In genomic region chr9:15139467-15139866, GRCh38 we compare ENCODE assay signal across 28 cellular contexts.
A peak's percentile ranks its signal among the peaks of the same experiment; 100 is the strongest.
DNase-seq lines count a peak whose midpoint lies in the region; ATAC-seq, FAIRE-seq and TF ChIP-seq lines count a peak whose summit lies in the region.
"Had no signal": no experiment of that assay in that cellular context is flagged by ENCODE, and none has a peak within 500 bp of the region (broad histone marks: within the 10 kb centered on the region; RNA-seq: fewer than 3 reads in every experiment).

No MANE protein-coding gene starts in this region.

- intact Hi-C loops in heart left ventricle (cut with DNase I) (loop anchor here in 4 of 10 donors (5.0 to 10.0 kb wide), 3 partner anchors 37 to 527 kb away; no protein-coding TSS in a partner anchor), upper lobe of right lung (cut with DNase I) (no loop called here)

- no peaks in the 10 kb centered on the region for H3K36me3 Mint-ChIP-seq in brain
- H3K36me3 Mint-ChIP-seq in activated CD8-positive, alpha-beta T cell treated with anti-CD3 and anti-CD28 coated beads, Interleukin-2, amount 10 ng/mL, durations not matched to agents 7 days and 5 days (ENCODE audit: low read depth) = no peaks in the 10 kb centered on the region
- H3K36me3 Mint-ChIP-seq: CD8-positive, alpha-beta T cell; naive thymus-derived CD4-positive, alpha-beta T cell; stimulated activated memory B cell treated with anti-CD40 and anti-IgM and Interleukin-4, amounts not matched to agents 10 μg/mL and 1 μg/mL and 100 μg/mL, for 72 hours had no signal

- peak in 3 of 5 donors; percentile 28 to 30 (median 29) for DNase-seq in heart left ventricle
- no peak for DNase-seq in right atrium auricular region (ENCODE audit: low spot score)
- no peak for DNase-seq in upper lobe of right lung
- DNase-seq in frontal cortex (ENCODE audit: low spot score in 2 of 2) = no peak
- no peak for DNase-seq in activated CD8-positive, alpha-beta T cell treated with anti-CD3 and anti-CD28 coated beads, Interleukin-2, amount 10 ng/mL, durations not matched to agents 7 days and 5 days
- DNase-seq: activated CD4-positive, alpha-beta T cell treated with anti-CD3 and anti-CD28 coated beads, Interleukin-2, amount 10 ng/mL, durations not matched to agents 7 days and 5 days; activated gamma-delta T cell treated with Interleukin-2 at 50 U/mL for 16 hours; activated T-cell treated with anti-CD3 and anti-CD28 coated beads, Interleukin-2, amount 50 U/mL, for 48 hours; CD8-positive, alpha-beta T cell; cortex of kidney; effector memory CD4-positive, alpha-beta T cell; erythroblast; GM23248; HFFc6; MM.1S; naive thymus-derived CD4-positive, alpha-beta T cell; NCI-H1436; NCI-H226; NCI-H69; Right ventricle myocardium superior; stimulated activated CD4-positive, alpha-beta T cell treated with anti-CD3 and anti-CD28 coated beads, Interleukin-15, amount 100 ng/mL, for 24 hours had no signal

- POLR2A ChIA-PET in activated CD8-positive, alpha-beta T cell treated with anti-CD3 and anti-CD28 coated beads, Interleukin-2, amount 10 ng/mL, durations not matched to agents 7 days and 5 days (lab: Charles Lee) = no interaction called here

- peak overlapping the region in 3 of 5 experiments; percentile 10 to 79 (median 33) for H3K27ac Mint-ChIP-seq in brain
- H3K27ac Mint-ChIP-seq in activated CD8-positive, alpha-beta T cell treated with anti-CD3 and anti-CD28 coated beads, Interleukin-2, amount 10 ng/mL, durations not matched to agents 7 days and 5 days = no peak overlapping the region
- H3K27ac Mint-ChIP-seq: activated CD4-positive, alpha-beta T cell treated with anti-CD3 and anti-CD28 coated beads, Interleukin-2, amount 10 ng/mL, durations not matched to agents 7 days and 5 days; CD8-positive, alpha-beta T cell; HFFc6; naive thymus-derived CD4-positive, alpha-beta T cell; stimulated activated memory B cell treated with anti-CD40 and anti-IgM and Interleukin-4, amounts not matched to agents 10 μg/mL and 1 μg/mL and 100 μg/mL, for 72 hours had no signal

- no peak for TF ChIP-seq POLR2A in heart left ventricle (IDR thresholded peaks at IDR 0.05)

- peaks cover 0 to 8% (median 0%) of the 10 kb centered on the region in 12 donors for H3K4me1 ChIP-seq in heart left ventricle
- H3K4me1 ChIP-seq in right atrium auricular region = peaks cover 0 to 6% of the 10 kb centered on the region in 2 donors
- no peaks in the 10 kb centered on the region for H3K4me1 ChIP-seq in mesodermal cell (ENCODE audit: control insufficient read depth, insufficient read depth, low read length, poor library complexity, severe bottlenecking)
- no peaks in the 10 kb centered on the region for H3K4me1 ChIP-seq in upper lobe of right lung

- no peaks in the 10 kb centered on the region for H3K27me3 ChIP-seq in heart left ventricle
- no peaks in the 10 kb centered on the region for H3K27me3 ChIP-seq in right atrium auricular region
- no peaks in the 10 kb centered on the region for H3K27me3 ChIP-seq in upper lobe of right lung
- H3K27me3 ChIP-seq: ascending aorta had no signal

- peaks cover 19% of the 10 kb centered on the region for H3K4me1 Mint-ChIP-seq in brain
- peaks cover 12% of the 10 kb centered on the region for H3K4me1 Mint-ChIP-seq in activated CD8-positive, alpha-beta T cell treated with anti-CD3 and anti-CD28 coated beads, Interleukin-2, amount 10 ng/mL, durations not matched to agents 7 days and 5 days (ENCODE audit: low read depth)

- H3K9me3 Mint-ChIP-seq in brain = peaks cover 0 to 9% (median 0%) of the 10 kb centered on the region in 5 experiments
- H3K9me3 Mint-ChIP-seq in activated CD8-positive, alpha-beta T cell treated with anti-CD3 and anti-CD28 coated beads, Interleukin-2, amount 10 ng/mL, durations not matched to agents 7 days and 5 days (ENCODE audit: insufficient read depth) = no peaks in the 10 kb centered on the region
- H3K9me3 Mint-ChIP-seq: activated CD4-positive, alpha-beta T cell treated with anti-CD3 and anti-CD28 coated beads, Interleukin-2, amount 10 ng/mL, durations not matched to agents 7 days and 5 days; CD8-positive, alpha-beta T cell; HFFc6; naive thymus-derived CD4-positive, alpha-beta T cell; stimulated activated memory B cell treated with anti-CD40 and anti-IgM and Interleukin-4, amounts not matched to agents 10 μg/mL and 1 μg/mL and 100 μg/mL, for 72 hours had no signal

- peak overlapping the region in 1 of 5 experiments; percentile 39 for H3K4me3 Mint-ChIP-seq in brain
- no peak overlapping the region for H3K4me3 Mint-ChIP-seq in activated CD8-positive, alpha-beta T cell treated with anti-CD3 and anti-CD28 coated beads, Interleukin-2, amount 10 ng/mL, durations not matched to agents 7 days and 5 days
- H3K4me3 Mint-ChIP-seq: activated CD4-positive, alpha-beta T cell treated with anti-CD3 and anti-CD28 coated beads, Interleukin-2, amount 10 ng/mL, durations not matched to agents 7 days and 5 days; CD8-positive, alpha-beta T cell; HFFc6; naive thymus-derived CD4-positive, alpha-beta T cell; stimulated activated memory B cell treated with anti-CD40 and anti-IgM and Interleukin-4, amounts not matched to agents 10 μg/mL and 1 μg/mL and 100 μg/mL, for 72 hours had no signal

- peaks cover 5% of the 10 kb centered on the region for H3K27me3 Mint-ChIP-seq in brain
- peaks cover 5% of the 10 kb centered on the region for H3K27me3 Mint-ChIP-seq in activated CD8-positive, alpha-beta T cell treated with anti-CD3 and anti-CD28 coated beads, Interleukin-2, amount 10 ng/mL, durations not matched to agents 7 days and 5 days (ENCODE audit: low read depth)
- H3K27me3 Mint-ChIP-seq: stimulated activated memory B cell treated with anti-CD40 and anti-IgM and Interleukin-4, amounts not matched to agents 10 μg/mL and 1 μg/mL and 100 μg/mL, for 72 hours had no signal

- CTCF ChIA-PET in activated CD8-positive, alpha-beta T cell treated with anti-CD3 and anti-CD28 coated beads, Interleukin-2, amount 10 ng/mL, durations not matched to agents 7 days and 5 days (lab: Charles Lee) = interaction anchor here (0.6 kb wide), 1 partner anchor 124 kb away, joined by 3 read pairs; no protein-coding TSS in a partner anchor

- peak overlapping the region in 3 of 12 donors; percentile 5 to 20 (median 20) for H3K4me3 ChIP-seq in heart left ventricle
- no peak overlapping the region for H3K4me3 ChIP-seq in right atrium auricular region
- no peak overlapping the region for H3K4me3 ChIP-seq in mesodermal cell (ENCODE audit: extremely low read depth, insufficient read depth, low read length, poor library complexity, severe bottlenecking)
- no peak overlapping the region for H3K4me3 ChIP-seq in upper lobe of right lung
- H3K4me3 ChIP-seq: ascending aorta, GM23248 had no signal

- H3K9me3 ChIP-seq in heart left ventricle (no peaks in the 10 kb centered on the region), right atrium auricular region (no peaks in the 10 kb centered on the region), mesodermal cell (ENCODE audit: control insufficient read depth, low read length) (no peaks in the 10 kb centered on the region), upper lobe of right lung (no peaks in the 10 kb centered on the region)
- H3K9me3 ChIP-seq: ascending aorta had no signal

- H3K27ac ChIP-seq in heart left ventricle (peak overlapping the region in 3 of 12 donors; percentile 21 to 44 (median 26)), right atrium auricular region (no peak overlapping the region), mesodermal cell (ENCODE audit: low read depth, low read length, severe bottlenecking) (peak overlapping the region; percentile 29), upper lobe of right lung (no peak overlapping the region)
- H3K27ac ChIP-seq: ascending aorta, GM23248, HL-60 had no signal

- ATAC-seq in heart left ventricle (no peak), HG03571 (IDR thresholded peaks at IDR 0.05; ENCODE audit: unreplicated experiment) (no peak), upper lobe of right lung (no peak)
- no peak for ATAC-seq in activated CD8-positive, alpha-beta T cell treated with anti-CD3 and anti-CD28 coated beads, Interleukin-2, amount 10 ng/mL, durations not matched to agents 7 days and 5 days
- ATAC-seq: CD8-positive, alpha-beta T cell; naive thymus-derived CD4-positive, alpha-beta T cell; stimulated activated memory B cell treated with anti-CD40 and anti-IgM and Interleukin-4, amounts not matched to agents 10 μg/mL and 1 μg/mL and 100 μg/mL, for 72 hours had no signal

- no peak for TF ChIP-seq CTCF in heart left ventricle (IDR thresholded peaks at IDR 0.05)
- TF ChIP-seq CTCF in right atrium auricular region (IDR thresholded peaks at IDR 0.05) = no peak
- no peak for TF ChIP-seq CTCF in brain (conservative IDR thresholded peaks at IDR 0.05)
- TF ChIP-seq CTCF in upper lobe of right lung (IDR thresholded peaks at IDR 0.05) = no peak

- H3K36me3 ChIP-seq in heart left ventricle = no peaks in the 10 kb centered on the region
- H3K36me3 ChIP-seq in right atrium auricular region = no peaks in the 10 kb centered on the region
- H3K36me3 ChIP-seq in mesodermal cell (ENCODE audit: control insufficient read depth, insufficient read depth, low read length) = no peaks in the 10 kb centered on the region
- H3K36me3 ChIP-seq in upper lobe of right lung = no peaks in the 10 kb centered on the region
- H3K36me3 ChIP-seq: ascending aorta had no signal

- no peak for FAIRE-seq in frontal cortex (lab: Jason Lieb, UNC)
- FAIRE-seq: GM19239 had no signal

- 45 to 58% (median 51%) methylated on average over 13 of the region's 13 CpGs for WGBS in heart left ventricle, 4 donors
- 82 to 90% methylated on average over 6 to 13 of the region's 13 CpGs for WGBS in mesodermal cell (ENCODE audit: insufficient coverage in 2 of 2), 2 experiments

Comparison
In these comparisons a context has a peak if more than half of its experiments do, and no peak if none do; other contexts are left out.
1. DNase-seq: peak in heart left ventricle (3 of 5); none in right atrium auricular region (single experiment), upper lobe of right lung (single experiment), frontal cortex (0 of 2) and activated CD8-positive, alpha-beta T cell treated with anti-CD3 and anti-CD28 coated beads, Interleukin-2, amount 10 ng/mL, durations not matched to agents 7 days and 5 days (single experiment).